In genomic region chr2:241226723-241227634, GRCh38 we compare ENCODE assay signal across 1 cellular context.
TF ChIP-seq lines count a peak whose summit lies in the region.

No MANE protein-coding gene starts in this region.

TF ChIP-seq in WTC11, 78 proteins besides CTCF, POLR2A, EP300 and RAD21 (continued from another document):
- TF ChIP-seq TCF7 (CRISPR knock-in tag; IDR thresholded peaks at IDR 0.05; ENCODE audit: low read depth): no peak
- TF ChIP-seq, protein P1, sequence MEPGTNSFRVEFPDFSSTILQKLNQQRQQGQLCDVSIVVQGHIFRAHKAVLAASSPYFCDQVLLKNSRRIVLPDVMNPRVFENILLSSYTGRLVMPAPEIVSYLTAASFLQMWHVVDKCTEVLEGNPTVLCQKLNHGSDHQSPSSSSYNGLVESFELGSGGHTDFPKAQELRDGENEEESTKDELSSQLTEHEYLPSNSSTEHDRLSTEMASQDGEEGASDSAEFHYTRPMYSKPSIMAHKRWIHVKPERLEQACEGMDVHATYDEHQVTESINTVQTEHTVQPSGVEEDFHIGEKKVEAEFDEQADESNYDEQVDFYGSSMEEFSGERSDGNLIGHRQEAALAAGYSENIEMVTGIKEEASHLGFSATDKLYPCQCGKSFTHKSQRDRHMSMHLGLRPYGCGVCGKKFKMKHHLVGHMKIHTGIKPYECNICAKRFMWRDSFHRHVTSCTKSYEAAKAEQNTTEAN (CRISPR knock-in tag; IDR thresholded peaks at IDR 0.05): no peak
- no peak for TF ChIP-seq RELA (CRISPR knock-in tag; IDR thresholded peaks at IDR 0.05; ENCODE audit: borderline replicate concordance)
- TF ChIP-seq FOXP1 (CRISPR knock-in tag; IDR thresholded peaks at IDR 0.05; ENCODE audit: borderline replicate concordance): no peak
